In the genomic region with DNA sequence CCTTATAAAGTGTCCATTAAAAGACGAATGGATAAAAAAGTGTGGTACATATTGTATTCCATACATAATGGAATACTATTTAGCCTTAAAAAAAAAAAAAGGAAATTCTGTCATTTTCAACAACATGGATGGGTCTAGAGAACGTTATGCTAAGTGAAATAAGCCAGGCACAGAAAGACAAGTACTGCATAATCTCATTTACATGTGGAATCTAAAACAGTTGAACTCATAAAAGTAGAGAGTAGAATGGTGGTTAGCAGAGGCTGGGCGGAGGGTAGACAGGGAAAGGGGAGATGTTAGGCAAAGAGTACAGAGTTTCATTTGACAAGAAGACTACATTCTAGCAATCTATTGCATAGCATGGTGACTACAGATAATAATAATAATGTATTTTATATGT, we compare ENCODE assay signal across 25 cellular contexts. TPM values are rescaled to one million over a fixed set of nuclear protein-coding genes. Genes with fewer than 3 reads are reported as not detected.
A peak's percentile ranks its signal among the peaks of the same experiment; 100 is the strongest.
DNase-seq lines count a peak whose midpoint lies in the region; ATAC-seq and TF ChIP-seq lines count a peak whose summit lies in the region.
"Had no signal": no experiment of that assay in that cellular context is flagged by ENCODE, and none has a peak within 500 bp of the region (broad histone marks: within the 10 kb centered on the region; RNA-seq: fewer than 3 reads in every experiment).

No MANE protein-coding gene starts in this region.

- H3K27me3 Mint-ChIP-seq in activated T-cell treated with anti-CD3 and anti-CD28 coated beads, Interleukin-2, amount 50 U/mL, for 4 hours (ENCODE audit: low read depth), result no peaks in the 10 kb centered on the region
- H3K27me3 Mint-ChIP-seq in activated T-cell treated with anti-CD3 and anti-CD28 coated beads, Interleukin-2, amount 50 U/mL, for 24 hours, result no peaks in the 10 kb centered on the region
- H3K27me3 Mint-ChIP-seq in stimulated activated naive CD8-positive, alpha-beta T cell treated with anti-CD3 and anti-CD28 coated beads, Interleukin-15, amount 100 ng/mL, for 72 hours, result no peaks in the 10 kb centered on the region

- BruUV-seq in PC-9 (replicated peaks; lab: Mats Ljungman, UMichigan), result no TSS peak

- peak overlapping the region; percentile 16 for H3K4me3 Mint-ChIP-seq in activated T-cell treated with anti-CD3 and anti-CD28 coated beads, Interleukin-2, amount 50 U/mL, for 4 hours
- no peak overlapping the region for H3K4me3 Mint-ChIP-seq in activated T-cell treated with anti-CD3 and anti-CD28 coated beads, Interleukin-2, amount 50 U/mL, for 24 hours
- peak overlapping the region; percentile 7 to 14 for H3K4me3 Mint-ChIP-seq in stimulated activated naive CD8-positive, alpha-beta T cell treated with anti-CD3 and anti-CD28 coated beads, Interleukin-15, amount 100 ng/mL, for 72 hours

- intact Hi-C loops in PC-9 (cut with micrococcal nuclease; ENCODE audit: unreplicated experiment), result no loop called here

- POLR2A ChIA-PET in PC-9 (lab: Charles Lee; ENCODE audit: unreplicated experiment), result interaction anchor here (0.6 kb wide), 1 partner anchor 14 kb away, joined by 3 read pairs; no protein-coding TSS in a partner anchor

- H3K4me1 ChIP-seq in OCI-LY3 (ENCODE audit: low read length) (peaks cover 42% of the 10 kb centered on the region), PC-9 (replicated peaks; ENCODE audit: insufficient read depth) (0 out of 2 replicates have a peak, but pooled peaks cover 18% of the 10 kb centered on the region)

- H3K27ac ChIP-seq in OCI-LY3 (ENCODE audit: low read length), result no peak overlapping the region
- no peak overlapping the region for H3K27ac ChIP-seq in PC-9
- H3K27ac ChIP-seq: brain microvascular endothelial cell, epithelial cell of prostate, thyroid gland had no signal

- peaks cover 20% of the 10 kb centered on the region for H3K36me3 Mint-ChIP-seq in activated T-cell treated with anti-CD3 and anti-CD28 coated beads, Interleukin-2, amount 50 U/mL, for 4 hours (ENCODE audit: insufficient read depth)
- peaks cover 41% of the 10 kb centered on the region for H3K36me3 Mint-ChIP-seq in activated T-cell treated with anti-CD3 and anti-CD28 coated beads, Interleukin-2, amount 50 U/mL, for 24 hours (ENCODE audit: low read depth)

- H3K4me2 ChIP-seq in OCI-LY3 (ENCODE audit: low read length), result peak overlapping the region; percentile 95
- no peak overlapping the region for H3K4me2 ChIP-seq in PC-9

- peak overlapping the region; percentile 82 for H3K4me3 ChIP-seq in OCI-LY3 (ENCODE audit: low read length)
- H3K4me3 ChIP-seq in fibroblast of villous mesenchyme (ENCODE audit: low read depth, low read length), result no peak overlapping the region
- H3K4me3 ChIP-seq in PC-9, result no peak overlapping the region
- H3K4me3 ChIP-seq: thyroid gland had no signal

- no peaks in the 10 kb centered on the region for H3K9me3 Mint-ChIP-seq in activated T-cell treated with anti-CD3 and anti-CD28 coated beads, Interleukin-2, amount 50 U/mL, for 4 hours
- no peaks in the 10 kb centered on the region for H3K9me3 Mint-ChIP-seq in activated T-cell treated with anti-CD3 and anti-CD28 coated beads, Interleukin-2, amount 50 U/mL, for 24 hours
- H3K9me3 Mint-ChIP-seq in stimulated activated naive CD8-positive, alpha-beta T cell treated with anti-CD3 and anti-CD28 coated beads, Interleukin-15, amount 100 ng/mL, for 72 hours, result peaks cover 0 to 7% of the 10 kb centered on the region in 2 donors
- H3K9me3 Mint-ChIP-seq: activated naive CD4-positive, alpha-beta T cell treated with anti-CD3 and anti-CD28 coated beads, Interleukin-2, amount 50 U/mL, for 72 hours had no signal

- H3K9ac ChIP-seq in OCI-LY3 (ENCODE audit: low read length), result no peak overlapping the region; the same call in 1 of the 2 replicates

- no peak overlapping the region for H3K27ac Mint-ChIP-seq in activated T-cell treated with anti-CD3 and anti-CD28 coated beads, Interleukin-2, amount 50 U/mL, for 24 hours
- no peak overlapping the region for H3K27ac Mint-ChIP-seq in stimulated activated naive CD8-positive, alpha-beta T cell treated with anti-CD3 and anti-CD28 coated beads, Interleukin-15, amount 100 ng/mL, for 72 hours

- H3K36me3 ChIP-seq in OCI-LY3 (replicated peaks; ENCODE audit: low read depth, low read length) (peaks cover 46% of the 10 kb centered on the region), PC-9 (ENCODE audit: low read depth) (no peaks in the 10 kb centered on the region)
- H3K36me3 ChIP-seq: brain microvascular endothelial cell, thyroid gland had no signal

- ATAC-seq in activated T-cell treated with anti-CD3 and anti-CD28 coated beads, Interleukin-2, amount 50 U/mL, for 4 hours, result no peak
- no peak for ATAC-seq in stimulated activated naive CD8-positive, alpha-beta T cell treated with anti-CD3 and anti-CD28 coated beads, Interleukin-15, amount 100 ng/mL, for 72 hours
- no peak for ATAC-seq in HG03565 (IDR thresholded peaks at IDR 0.05; ENCODE audit: unreplicated experiment)
- ATAC-seq: activated CD4-positive, CD25-positive, alpha-beta regulatory T cell treated with anti-CD3 and anti-CD28 coated beads, Interleukin-2, amount 50 U/mL, for 24 hours; activated naive CD4-positive, alpha-beta T cell treated with anti-CD3 and anti-CD28 coated beads, Interleukin-2, amount 50 U/mL, for 72 hours; HepG2 had no signal

- H3K4me1 Mint-ChIP-seq in activated T-cell treated with anti-CD3 and anti-CD28 coated beads, Interleukin-2, amount 50 U/mL, for 4 hours (ENCODE audit: low read depth), result peaks cover 49% of the 10 kb centered on the region
- peaks cover 51% of the 10 kb centered on the region for H3K4me1 Mint-ChIP-seq in activated T-cell treated with anti-CD3 and anti-CD28 coated beads, Interleukin-2, amount 50 U/mL, for 24 hours (ENCODE audit: low read depth)
- peaks cover 48% of the 10 kb centered on the region for H3K4me1 Mint-ChIP-seq in stimulated activated naive CD8-positive, alpha-beta T cell treated with anti-CD3 and anti-CD28 coated beads, Interleukin-15, amount 100 ng/mL, for 72 hours

- H3K9me3 ChIP-seq in OCI-LY3 (ENCODE audit: insufficient read depth, low read length) (no peaks in the 10 kb centered on the region), PC-9 (ENCODE audit: insufficient read depth, low read depth) (no peaks in the 10 kb centered on the region)
- H3K9me3 ChIP-seq: thyroid gland had no signal

- H4K20me1 ChIP-seq in OCI-LY3 (ENCODE audit: insufficient read depth, low read length), result peaks cover 33% of the 10 kb centered on the region
- no peaks in the 10 kb centered on the region for H4K20me1 ChIP-seq in PC-9 (ENCODE audit: insufficient read depth)

- CTCF ChIA-PET in PC-9 (lab: Charles Lee), result no interaction called here

- H3K79me2 ChIP-seq in OCI-LY3 (ENCODE audit: low read length) (peaks cover 69% of the 10 kb centered on the region), PC-9 (ENCODE audit: low read depth) (no peaks in the 10 kb centered on the region)

- H3K27me3 ChIP-seq in OCI-LY3 (ENCODE audit: low read depth, low read length), result no peaks in the 10 kb centered on the region
- H3K27me3 ChIP-seq in PC-9 (ENCODE audit: insufficient read depth, low read depth), result no peaks in the 10 kb centered on the region
- H3K27me3 ChIP-seq: brain microvascular endothelial cell, thyroid gland had no signal

- TF ChIP-seq CTCF in OCI-LY3 (IDR thresholded peaks at IDR 0.05; ENCODE audit: low read depth, low read length), result no peak
- TF ChIP-seq CTCF in fibroblast of villous mesenchyme (IDR thresholded peaks at IDR 0.05; ENCODE audit: insufficient read depth, low read depth, low read length), result no peak
- no peak for TF ChIP-seq CTCF in PC-9 (conservative IDR thresholded peaks at IDR 0.05)

- DNase-seq in activated T-cell treated with anti-CD3 and anti-CD28 coated beads, Interleukin-2, amount 50 U/mL, for 4 hours, result no peak
- DNase-seq in activated T-cell treated with anti-CD3 and anti-CD28 coated beads, Interleukin-2, amount 50 U/mL, for 24 hours, result no peak
- DNase-seq in fibroblast of villous mesenchyme (ENCODE audit: low read depth) (peak; percentile 69), PC-9 (no peak)
- DNase-seq in stimulated activated naive CD8-positive, alpha-beta T cell treated with anti-CD3 and anti-CD28 coated beads, Interleukin-15, amount 100 ng/mL, for 72 hours, result no peak
- no peak for DNase-seq in activated effector memory CD4-positive, alpha-beta T cell treated with Interleukin-2 at 50 U/mL for 16 hours
- DNase-seq: activated CD8-positive, alpha-beta memory T cell treated with anti-CD3 and anti-CD28 coated beads, Interleukin-2, amount 50 U/mL, for 4 hours; brain microvascular endothelial cell; C1 segment of cervical spinal cord; DMS79 treated with DMSO at 0.1 percent for 48 hours; GOT3; NCI-H1694 treated with DMSO at 0.1 percent for 48 hours; NCI-H2227 treated with DMSO at 0.1 percent for 48 hours; Right ventricle myocardium superior; thyroid gland had no signal

- H3F3A ChIP-seq in PC-9 (ENCODE audit: insufficient read depth, low read depth), result 0 out of 2 replicates have a peak, but pooled peaks cover 5% of the 10 kb centered on the region

- H2AFZ ChIP-seq in OCI-LY3 (ENCODE audit: low read depth, low read length) (no peak overlapping the region), PC-9 (no peak overlapping the region)

- no peaks in the 10 kb centered on the region for H3K9me2 ChIP-seq in PC-9 (ENCODE audit: insufficient read depth)

RNA-seq across cellular contexts. Expression of a gene that starts 2.6 kb away (rescaled TPM):
- total RNA-seq in activated T-cell treated with anti-CD3 and anti-CD28 coated beads, Interleukin-2, amount 50 U/mL, for 4 hours, result 10 to 100 TPM; 37.3 to 41.2 (median 37.4) TPM
- 4.7 and 7.4 TPM in 2 replicates for total RNA-seq in fibroblast of villous mesenchyme
- total RNA-seq in PC-9 (2021), result 6.3 and 7.2 TPM in 2 replicates

RNA-seq across cellular contexts. Expression of a gene that starts 42.3 kb away (rescaled TPM):
- total RNA-seq in activated T-cell treated with anti-CD3 and anti-CD28 coated beads, Interleukin-2, amount 50 U/mL, for 4 hours, result under 1 TPM in 1 of 3 donors, not detected in 2; 0.16 TPM
- total RNA-seq in fibroblast of villous mesenchyme, result 0.43 and 1.3 TPM in 2 replicates
- total RNA-seq in PC-9 (2021), result not detected in 2 replicates
- total RNA-seq: A673, dermis microvascular lymphatic vessel endothelial cell, HepG2, kidney epithelial cell, renal cortical epithelial cell, Right ventricle myocardium superior had no signal

RNA-seq across cellular contexts. Expression of a gene that starts 45.0 kb away (rescaled TPM):
- total RNA-seq in activated T-cell treated with anti-CD3 and anti-CD28 coated beads, Interleukin-2, amount 50 U/mL, for 4 hours, result 1 to 10 TPM in 1 of 3 donors, under 1 TPM in 2; 0.38 to 1.1 (median 0.81) TPM
- total RNA-seq in fibroblast of villous mesenchyme (137 and 139 TPM in 2 replicates), PC-9 (2021) (4.7 and 4.9 TPM in 2 replicates)

Comparison
In these comparisons a context has a peak if more than half of its experiments do, and no peak if none do; other contexts are left out.
1. RNA of a gene that starts 45.0 kb away (total RNA-seq): 137 to 139 TPM in fibroblast of villous mesenchyme; 4.7 to 4.9 TPM in PC-9 and 0.38 to 1.1 TPM in activated T-cell treated with anti-CD3 and anti-CD28 coated beads, Interleukin-2, amount 50 U/mL, for 4 hours; every median in the first group is over 10 times any median in the second.